9 cellular contexts compared by ENCODE assay signal in the genomic region with DNA sequence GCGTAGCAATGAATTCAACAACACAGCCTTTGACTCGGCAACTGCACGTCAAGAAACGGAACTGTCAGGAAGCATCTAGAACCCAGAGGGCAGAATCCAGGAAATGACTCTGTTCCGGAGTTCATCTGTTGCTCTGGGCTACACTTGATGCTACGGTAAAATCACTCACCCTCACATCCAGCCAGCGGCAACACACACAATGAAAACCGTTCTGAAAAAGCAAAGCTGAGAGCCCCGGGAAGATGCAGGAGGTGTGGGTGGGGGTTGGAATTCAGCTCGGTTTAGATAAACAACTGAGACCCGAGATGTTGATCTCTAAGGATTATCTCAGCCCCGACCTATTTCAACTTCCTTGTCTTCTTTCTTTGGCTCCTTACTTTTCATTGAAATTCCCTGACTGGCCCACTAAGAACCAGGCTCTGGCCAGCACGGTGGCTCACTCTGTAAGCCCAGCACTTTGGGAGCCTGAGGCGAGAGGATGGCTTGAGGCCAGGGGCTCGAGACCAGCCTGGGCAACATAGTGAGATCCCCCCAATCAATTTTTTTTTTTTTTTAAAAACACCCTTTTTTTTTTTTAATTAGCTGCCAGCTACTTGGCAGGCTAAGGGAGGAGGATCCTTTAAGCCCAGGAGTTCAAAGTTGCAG. TPM values are rescaled to one million over a fixed set of nuclear protein-coding genes. Genes with fewer than 3 reads are reported as not detected.
A peak's percentile ranks its signal among the peaks of the same experiment; 100 is the strongest.
DNase-seq lines count a peak whose midpoint lies in the region; ATAC-seq and TF ChIP-seq lines count a peak whose summit lies in the region.
"Had no signal": no experiment of that assay in that cellular context is flagged by ENCODE, and none has a peak within 500 bp of the region (broad histone marks: within the 10 kb centered on the region; RNA-seq: fewer than 3 reads in every experiment).

No MANE protein-coding gene starts in this region.

- in situ Hi-C loops in gastrocnemius medialis (cut with MboI; ENCODE audit: low sequenced_read_pairs in 4 of 4): loop anchor here in 1 of 4 donors (5.0 kb wide), 1 partner anchor 138 kb away; no protein-coding TSS in a partner anchor

- H3K9me3 ChIP-seq in gastrocnemius medialis: no peaks in the 10 kb centered on the region

- H3K4me3 Mint-ChIP-seq in stimulated activated naive CD8-positive, alpha-beta T cell treated with anti-CD3 and anti-CD28 coated beads, Interleukin-15, amount 100 ng/mL, for 72 hours: peak overlapping the region; percentile 72 to 74

- H3K9me3 Mint-ChIP-seq in stimulated activated naive CD8-positive, alpha-beta T cell treated with anti-CD3 and anti-CD28 coated beads, Interleukin-15, amount 100 ng/mL, for 72 hours: no peaks in the 10 kb centered on the region

- peaks cover 16 to 18% of the 10 kb centered on the region in 2 donors for H3K4me1 ChIP-seq in gastrocnemius medialis

- H3K4me3 ChIP-seq in cardiac fibroblast (replicated peaks in 1 of 2; ENCODE audit: low read depth in 2 of 2, low read length in 2 of 2) (peak overlapping the region in 1 of 2 donors; percentile 10), gastrocnemius medialis (peak overlapping the region in 1 of 4 donors; percentile 5)

- H3K27me3 Mint-ChIP-seq in stimulated activated naive CD8-positive, alpha-beta T cell treated with anti-CD3 and anti-CD28 coated beads, Interleukin-15, amount 100 ng/mL, for 72 hours: no peaks in the 10 kb centered on the region

- DNase-seq in activated CD4-positive, CD25-positive, alpha-beta regulatory T cell treated with anti-CD3 and anti-CD28 coated beads, Interleukin-2, amount 50 U/mL, for 16 hours (ENCODE audit: low read depth, low spot score): peak; percentile 26
- DNase-seq in activated CD4-positive, CD25-positive, alpha-beta regulatory T cell treated with anti-CD3 and anti-CD28 coated beads, Interleukin-2, amount 50 U/mL, for 72 hours: no peak
- DNase-seq in T-helper 2 cell (peak in 4 of 5 experiments; percentile 15 to 89 (median 45)), cardiac fibroblast (ENCODE audit: low read depth in 2 of 2) (peak; percentile 85 to 92), medulla oblongata (ENCODE audit: extremely low spot score) (peak; percentile 78), NCI-H1048 (lab: John Stamatoyannopoulos, UW) (no peak), gastrocnemius medialis (no peak)
- peak; percentile 23 to 37 for DNase-seq in stimulated activated naive CD8-positive, alpha-beta T cell treated with anti-CD3 and anti-CD28 coated beads, Interleukin-15, amount 100 ng/mL, for 72 hours

- intact Hi-C loops in gastrocnemius medialis (cut with DNase I; ENCODE audit: low total_unique reads): no loop called here

- TF ChIP-seq POLR2A in gastrocnemius medialis (IDR thresholded peaks at IDR 0.05): peak in 1 of 2 donors; percentile 51

- H3K27ac ChIP-seq in gastrocnemius medialis: peak overlapping the region in 2 of 4 donors; percentile 46 to 57

- peak overlapping the region; percentile 43 to 91 for H3K27ac Mint-ChIP-seq in stimulated activated naive CD8-positive, alpha-beta T cell treated with anti-CD3 and anti-CD28 coated beads, Interleukin-15, amount 100 ng/mL, for 72 hours

- no peak for TF ChIP-seq CTCF in cardiac fibroblast (IDR thresholded peaks at IDR 0.05; ENCODE audit: low read depth, low read length)
- no peak for TF ChIP-seq CTCF in gastrocnemius medialis (IDR thresholded peaks at IDR 0.05 in 4 of 5, conservative IDR thresholded peaks at IDR 0.05 in 1 of 5)

- no peaks in the 10 kb centered on the region for H3K36me3 ChIP-seq in gastrocnemius medialis

- H3K4me1 Mint-ChIP-seq in stimulated activated naive CD8-positive, alpha-beta T cell treated with anti-CD3 and anti-CD28 coated beads, Interleukin-15, amount 100 ng/mL, for 72 hours: peaks cover 20% of the 10 kb centered on the region

- peak; percentile 94 for ATAC-seq in stimulated activated naive CD8-positive, alpha-beta T cell treated with anti-CD3 and anti-CD28 coated beads, Interleukin-15, amount 100 ng/mL, for 72 hours
- ATAC-seq in gastrocnemius medialis: no peak

- no peaks in the 10 kb centered on the region for H3K27me3 ChIP-seq in gastrocnemius medialis

RNA-seq across cellular contexts. Expression of a gene that starts 13.3 kb away (rescaled TPM):
- total RNA-seq in gastrocnemius medialis: 1 to 10 TPM in 1 of 4 donors, under 1 TPM in 1, not detected in 2; 0.42 to 1.3 TPM

RNA-seq across cellular contexts. Expression of a gene that starts 23.5 kb away (rescaled TPM):
- 10 to 100 TPM; 37.9 to 74.1 (median 54.0) TPM for total RNA-seq in gastrocnemius medialis

RNA-seq across cellular contexts. Expression of a gene that starts 37.5 kb away (rescaled TPM):
- not detected for total RNA-seq in gastrocnemius medialis
- total RNA-seq: subcutaneous adipose tissue had no signal

Comparison
In these comparisons a context has a peak if more than half of its experiments do, and no peak if none do; other contexts are left out.
1. DNase-seq: peak in activated CD4-positive, CD25-positive, alpha-beta regulatory T cell treated with anti-CD3 and anti-CD28 coated beads, Interleukin-2, amount 50 U/mL, for 16 hours (single experiment), T-helper 2 cell (4 of 5), cardiac fibroblast (2 of 2), medulla oblongata (single experiment) and stimulated activated naive CD8-positive, alpha-beta T cell treated with anti-CD3 and anti-CD28 coated beads, Interleukin-15, amount 100 ng/mL, for 72 hours (2 of 2); none in activated CD4-positive, CD25-positive, alpha-beta regulatory T cell treated with anti-CD3 and anti-CD28 coated beads, Interleukin-2, amount 50 U/mL, for 72 hours (single experiment), NCI-H1048 (single experiment) and gastrocnemius medialis (0 of 2).